In the genomic region with DNA sequence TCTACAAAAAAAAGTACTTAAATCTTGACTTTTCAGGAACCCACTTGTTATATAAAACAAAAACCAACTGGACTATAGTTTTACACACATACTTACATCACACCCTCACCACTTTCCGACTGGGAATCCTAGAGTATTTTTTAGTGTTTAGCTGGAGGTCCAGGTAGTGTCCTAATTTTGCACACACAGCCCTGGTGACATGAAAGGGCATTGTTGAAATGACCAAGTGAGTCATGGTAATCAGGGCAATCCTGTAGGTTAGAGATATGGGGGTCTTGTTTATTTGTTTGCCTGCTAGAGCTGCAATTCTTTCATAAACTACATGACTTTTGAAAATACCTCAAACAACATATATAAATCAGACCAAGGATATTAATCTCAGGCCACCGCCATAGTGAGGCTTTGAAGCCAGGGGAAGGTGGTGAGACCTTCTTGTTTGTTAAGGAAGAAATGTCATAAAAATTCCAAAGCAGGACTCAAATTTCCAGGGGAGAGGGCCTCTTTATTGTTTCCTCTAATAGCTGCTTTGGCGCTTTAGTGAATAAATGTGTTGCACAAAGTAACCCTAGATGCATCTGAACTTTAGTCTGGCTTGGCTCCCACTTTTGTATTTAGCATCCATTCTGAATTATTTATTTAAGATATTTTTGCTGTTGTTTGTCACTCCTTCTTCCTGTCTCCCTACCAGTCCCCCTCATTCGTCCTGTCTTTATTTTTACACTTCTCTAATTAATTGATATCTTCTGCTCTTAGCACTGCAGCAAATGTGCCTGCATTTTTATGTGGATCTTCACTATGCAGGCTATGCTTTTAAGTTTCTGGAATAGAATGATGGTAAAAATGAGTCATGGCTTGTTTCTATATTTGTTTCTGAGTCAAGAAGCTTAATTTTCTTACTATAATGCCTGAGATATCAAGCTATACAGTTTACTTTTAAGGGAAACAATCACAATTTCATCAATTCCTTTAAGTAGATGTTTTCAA, we compare ENCODE assay signal across 9 cellular contexts.
DNase-seq lines count a peak whose midpoint lies in the region; FAIRE-seq and TF ChIP-seq lines count a peak whose summit lies in the region.
"Had no signal": no experiment of that assay in that cellular context is flagged by ENCODE, and none has a peak within 500 bp of the region (broad histone marks: within the 10 kb centered on the region; RNA-seq: fewer than 3 reads in every experiment).

No MANE protein-coding gene starts in this region.

- no peaks in the 10 kb centered on the region for H3K36me3 ChIP-seq in prostate gland

- FAIRE-seq in RCC 7860 (lab: Jason Lieb, UNC): peak; percentile 60

- TF ChIP-seq POLR2A in prostate gland (IDR thresholded peaks at IDR 0.05): no peak

- 28% methylated on average over 4 of the region's 4 CpGs for WGBS in prostate gland

- peaks cover 7% of the 10 kb centered on the region for H3K4me1 ChIP-seq in prostate gland (replicated peaks)

- no peaks in the 10 kb centered on the region for H3K9me3 ChIP-seq in prostate gland

- H3K4me3 ChIP-seq in epithelial cell of esophagus (ENCODE audit: low read length) (no peak overlapping the region), prostate gland (no peak overlapping the region)

- H3K27me3 ChIP-seq in prostate gland (replicated peaks; ENCODE audit: insufficient read depth): no peaks in the 10 kb centered on the region

- TF ChIP-seq CTCF in epithelial cell of esophagus (IDR thresholded peaks at IDR 0.05; ENCODE audit: insufficient read depth, low read depth, low read length, missing control alignments): no peak
- TF ChIP-seq CTCF in prostate gland (IDR thresholded peaks at IDR 0.05): no peak

- DNase-seq in EH (ENCODE audit: low read depth) (peak; percentile 75), RCC 7860 (ENCODE audit: low spot score) (no peak), epithelial cell of esophagus (ENCODE audit: low read depth) (peak; percentile 42), prostate gland (ENCODE audit: low spot score) (no peak), COR-L47 (lab: John Stamatoyannopoulos, UW) (no peak), NCI-H146 (lab: John Stamatoyannopoulos, UW) (no peak), NCI-H1417 (lab: John Stamatoyannopoulos, UW) (no peak)
- DNase-seq in effector CD8-positive, alpha-beta T cell (lab: John Stamatoyannopoulos, UW): no peak

- intact Hi-C loops in prostate gland (cut with DNase I): loop anchor here (2.0 to 10.0 kb wide), 6 partner anchors 105 to 543 kb away; a partner anchor contains a TSS

- peak overlapping the region; percentile 69 to 73 for H3K27ac ChIP-seq in prostate gland
- H3K27ac ChIP-seq: HL-60 had no signal

Comparison
In these comparisons a context has a peak if more than half of its experiments do, and no peak if none do; other contexts are left out.
1. DNase-seq: peak in EH (single experiment) and epithelial cell of esophagus (single experiment); none in RCC 7860 (single experiment), prostate gland (single experiment), COR-L47 (single experiment), effector CD8-positive, alpha-beta T cell (single experiment), NCI-H146 (single experiment) and NCI-H1417 (0 of 3).